In the genomic region with DNA sequence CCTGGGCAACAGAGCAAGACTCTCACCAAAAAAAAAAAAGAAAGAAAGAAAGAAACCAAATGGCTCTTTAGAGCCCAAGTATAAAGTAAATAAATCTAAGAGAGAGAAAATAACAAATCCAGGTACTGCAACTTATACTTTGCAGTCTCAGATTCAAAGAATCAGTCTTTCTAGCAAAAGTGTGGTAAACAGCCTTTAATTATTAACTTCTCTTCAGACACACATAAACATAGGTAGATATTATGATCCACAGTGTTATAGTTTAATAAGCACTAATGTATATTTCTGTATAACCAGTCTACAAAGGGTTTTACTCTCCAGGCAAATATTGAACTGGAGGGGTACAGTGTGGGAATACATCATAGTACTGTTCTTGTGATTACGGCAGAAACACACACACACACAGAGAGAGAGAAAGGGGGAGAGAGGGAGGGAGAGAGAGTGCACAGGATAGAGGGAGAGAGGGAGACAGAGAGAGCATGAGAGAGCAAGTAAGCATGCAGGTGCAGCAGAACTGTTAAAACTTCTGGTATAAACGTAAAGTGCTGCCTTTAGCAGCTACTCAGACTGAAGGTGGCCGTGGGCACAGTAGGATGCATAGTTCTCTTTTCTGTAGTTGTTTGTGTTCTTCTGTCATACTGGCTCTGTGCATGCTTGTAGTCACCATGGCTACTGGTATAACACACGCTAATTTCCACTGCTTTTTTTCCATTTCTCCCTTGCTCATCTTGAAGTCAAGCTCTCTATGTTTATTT, we compare ENCODE assay signal across 12 cellular contexts. TPM values are rescaled to one million over a fixed set of nuclear protein-coding genes. Genes with fewer than 3 reads are reported as not detected.
DNase-seq lines count a peak whose midpoint lies in the region; ATAC-seq and TF ChIP-seq lines count a peak whose summit lies in the region.
"Had no signal": no experiment of that assay in that cellular context is flagged by ENCODE, and none has a peak within 500 bp of the region (broad histone marks: within the 10 kb centered on the region; RNA-seq: fewer than 3 reads in every experiment).

No MANE protein-coding gene starts in this region.

- H3K9me2 ChIP-seq in hepatocyte (replicated peaks; ENCODE audit: insufficient read depth) = no peaks in the 10 kb centered on the region

- peaks cover 34% of the 10 kb centered on the region; the same call in 1 of the 2 replicates for H3K79me2 ChIP-seq in DND-41 (ENCODE audit: insufficient read depth, low read length)
- peaks cover 54% of the 10 kb centered on the region for H3K79me2 ChIP-seq in hepatocyte

- H3K36me3 ChIP-seq in DND-41 (ENCODE audit: insufficient read depth, low read length) (peaks cover 9% of the 10 kb centered on the region; the same call in 1 of the 2 replicates), hepatocyte (replicated peaks; ENCODE audit: insufficient read depth, low read depth) (no peaks in the 10 kb centered on the region), A673 (ENCODE audit: insufficient read depth, low read length, poor library complexity, severe bottlenecking) (no peaks in the 10 kb centered on the region)
- H3K36me3 ChIP-seq in CD4-positive, alpha-beta memory T cell (ENCODE audit: insufficient read depth, low read length) = no peaks in the 10 kb centered on the region

- ATAC-seq in DND-41 (ENCODE audit: insufficient read depth, low read depth) (peak; percentile 60), GM21515 (IDR thresholded peaks at IDR 0.05; ENCODE audit: unreplicated experiment) (peak; percentile 59), HG03460 (IDR thresholded peaks at IDR 0.05; ENCODE audit: unreplicated experiment) (peak; percentile 59)

- H4K20me1 ChIP-seq in DND-41 (ENCODE audit: insufficient read depth, low read length) (peaks cover 4% of the 10 kb centered on the region; the same call in 1 of the 2 replicates), hepatocyte (ENCODE audit: insufficient read depth, poor library complexity, severe bottlenecking) (no peaks in the 10 kb centered on the region)

- intact Hi-C loops in CD4-positive, alpha-beta memory T cell (cut with micrococcal nuclease) = no loop called here
- intact Hi-C loops in A673 (cut with micrococcal nuclease; ENCODE audit: unreplicated experiment) = no loop called here

- H3K4me3 ChIP-seq in DND-41 (ENCODE audit: low read depth in 1 of 2, low read length in 2 of 2) (no peak overlapping the region), hepatocyte (no peak overlapping the region), A673 (ENCODE audit: low read depth, low read length, poor library complexity, severe bottlenecking) (no peak overlapping the region)
- H3K4me3 ChIP-seq in CD4-positive, alpha-beta memory T cell (ENCODE audit: low read length in 2 of 2) = no peak overlapping the region
- H3K4me3 ChIP-seq: skin epidermis had no signal

- H3K4me2 ChIP-seq in DND-41 (ENCODE audit: insufficient read depth, low read length) = no peak overlapping the region
- H3K4me2 ChIP-seq in hepatocyte = peak overlapping the region; percentile 23

- DNase-seq in DND-41 = no peak
- DNase-seq in hepatocyte (ENCODE audit: low spot score) = peak; percentile 5
- no peak for DNase-seq in CD4-positive, alpha-beta memory T cell
- DNase-seq in A673 (ENCODE audit: low spot score) = no peak
- no peak for DNase-seq in T-helper 2 cell
- no peak for DNase-seq in GOT3 (lab: John Stamatoyannopoulos, UW)
- DNase-seq: activated effector memory CD4-positive, alpha-beta T cell treated with anti-CD3 and anti-CD28 coated beads, Interleukin-2, amount 50 U/mL, for 16 hours; CD4-positive, CD25-positive, alpha-beta regulatory T cell had no signal

- POLR2A ChIA-PET in CD4-positive, alpha-beta memory T cell (lab: Charles Lee; ENCODE audit: partially characterized antibody) = no interaction called here
- POLR2A ChIA-PET in A673 (lab: Charles Lee; ENCODE audit: low non-redundant PET) = interaction anchor here (0.6 kb wide), 1 partner anchor 8 kb away, joined by 3 read pairs; no protein-coding TSS in a partner anchor

- no peak overlapping the region for H3K27ac Mint-ChIP-seq in CD4-positive, alpha-beta memory T cell
- H3K27ac Mint-ChIP-seq: CD4-positive, CD25-positive, alpha-beta regulatory T cell; T-helper 1 cell treated with Interleukin-12 subunit alpha and Interleukin-12 subunit beta and Interleukin-4 antibody, amounts not matched to agents 30 μg/mL and 1 μg/mL, for 36 hours had no signal

- no peak overlapping the region for H3K27ac ChIP-seq in DND-41 (ENCODE audit: low read length)
- peak overlapping the region; percentile 56 for H3K27ac ChIP-seq in hepatocyte
- no peak overlapping the region for H3K27ac ChIP-seq in CD4-positive, alpha-beta memory T cell (ENCODE audit: low read depth, low read length)
- no peak overlapping the region for H3K27ac ChIP-seq in A673 (ENCODE audit: low read depth, low read length, poor library complexity, severe bottlenecking)

- H3K4me1 Mint-ChIP-seq in CD4-positive, alpha-beta memory T cell = peaks cover 0 to 9% (median 3%) of the 10 kb centered on the region in 4 donors

- H2AFZ ChIP-seq in DND-41 (ENCODE audit: low read depth, low read length) = no peak overlapping the region
- no peak overlapping the region for H2AFZ ChIP-seq in hepatocyte

- no peaks in the 10 kb centered on the region for H3K27me3 Mint-ChIP-seq in CD4-positive, alpha-beta memory T cell
- H3K27me3 Mint-ChIP-seq: CD4-positive, CD25-positive, alpha-beta regulatory T cell had no signal

- no peak overlapping the region for H3K9ac ChIP-seq in DND-41 (ENCODE audit: low read depth, low read length)

- H3K9me3 Mint-ChIP-seq in CD4-positive, alpha-beta memory T cell = no peaks in the 10 kb centered on the region
- H3K9me3 Mint-ChIP-seq: CD4-positive, CD25-positive, alpha-beta regulatory T cell; T-helper 1 cell treated with Interleukin-12 subunit alpha and Interleukin-12 subunit beta and Interleukin-4 antibody, amounts not matched to agents 30 μg/mL and 1 μg/mL, for 36 hours had no signal

- no peaks in the 10 kb centered on the region for H3K9me3 ChIP-seq in DND-41 (ENCODE audit: insufficient read depth, low read length, severe bottlenecking)
- H3K9me3 ChIP-seq in hepatocyte (ENCODE audit: low read depth) = no peaks in the 10 kb centered on the region
- no peaks in the 10 kb centered on the region for H3K9me3 ChIP-seq in CD4-positive, alpha-beta memory T cell (ENCODE audit: control insufficient read depth in 1 of 2, low read length in 2 of 2)
- no peaks in the 10 kb centered on the region for H3K9me3 ChIP-seq in A673 (ENCODE audit: low read depth, low read length, poor library complexity, severe bottlenecking)

- H3K36me3 Mint-ChIP-seq in CD4-positive, alpha-beta memory T cell = peaks cover 7 to 16% of the 10 kb centered on the region in 2 donors

- H3K27me3 ChIP-seq in DND-41 (ENCODE audit: insufficient read depth, low read length, poor library complexity) (no peaks in the 10 kb centered on the region), hepatocyte (no peaks in the 10 kb centered on the region), A673 (replicated peaks; ENCODE audit: insufficient read depth, low read depth, low read length, poor library complexity) (no peaks in the 10 kb centered on the region)
- no peaks in the 10 kb centered on the region for H3K27me3 ChIP-seq in CD4-positive, alpha-beta memory T cell (ENCODE audit: insufficient read depth, low read length)

- 58% methylated on average over 4 of the region's 4 CpGs for WGBS in hepatocyte (ENCODE audit: low lambda C conversion rate, missing lambda C conversion rate)

- no peaks in the 10 kb centered on the region for H3K4me1 ChIP-seq in DND-41 (ENCODE audit: insufficient read depth, low read length)
- peaks cover 23% of the 10 kb centered on the region for H3K4me1 ChIP-seq in hepatocyte (ENCODE audit: insufficient read depth)
- H3K4me1 ChIP-seq in CD4-positive, alpha-beta memory T cell (ENCODE audit: insufficient read depth, low read length) = no peaks in the 10 kb centered on the region
- no peaks in the 10 kb centered on the region for H3K4me1 ChIP-seq in A673 (ENCODE audit: insufficient read depth, low read length, poor library complexity, severe bottlenecking)

- no TSS peak for BruUV-seq in A673 (replicated peaks; lab: Mats Ljungman, UMichigan)

- CTCF ChIA-PET in CD4-positive, alpha-beta memory T cell (lab: Charles Lee; ENCODE audit: partially characterized antibody) = no interaction called here
- CTCF ChIA-PET in A673 (lab: Charles Lee) = no interaction called here

- no peak overlapping the region for H3K4me3 Mint-ChIP-seq in CD4-positive, alpha-beta memory T cell
- H3K4me3 Mint-ChIP-seq: CD4-positive, CD25-positive, alpha-beta regulatory T cell; T-helper 1 cell treated with Interleukin-12 subunit alpha and Interleukin-12 subunit beta and Interleukin-4 antibody, amounts not matched to agents 30 μg/mL and 1 μg/mL, for 36 hours had no signal

- no peak for TF ChIP-seq CTCF in DND-41 (IDR thresholded peaks at IDR 0.05; ENCODE audit: borderline replicate concordance, extremely low read depth, low read length, poor library complexity, severe bottlenecking)
- TF ChIP-seq CTCF in hepatocyte (IDR thresholded peaks at IDR 0.05; ENCODE audit: poor library complexity) = no peak
- TF ChIP-seq CTCF in A673 (conservative IDR thresholded peaks at IDR 0.05; ENCODE audit: low read depth, low read length) = no peak

RNA-seq across cellular contexts. Expression of a gene that starts 32.3 kb away (rescaled TPM):
- 26.4 and 36.6 TPM in 2 replicates for total RNA-seq in hepatocyte
- 20.6 and 22.9 TPM in 2 replicates for polyA plus RNA-seq in hepatocyte
- total RNA-seq in CD4-positive, alpha-beta memory T cell = 10 to 100 TPM; 13.4 to 13.6 TPM
- 10 to 100 TPM; 13.1 to 13.5 TPM for polyA plus RNA-seq in CD4-positive, alpha-beta memory T cell
- 52.4 and 58.6 TPM in 2 replicates for total RNA-seq in A673 (2021)
